Comparison of ENCODE assay signal across 8 cellular contexts in genomic region chr12:43882578-43883178, GRCh38. TPM values are rescaled to one million over a fixed set of nuclear protein-coding genes. Genes with fewer than 3 reads are reported as not detected.
DNase-seq lines count a peak whose midpoint lies in the region; ATAC-seq and TF ChIP-seq lines count a peak whose summit lies in the region.

No MANE protein-coding gene starts in this region.

- 9 to 14% (median 10%) methylated on average over 2 of the region's 2 CpGs for WGBS in heart left ventricle, 4 donors
- 5 to 14% methylated on average over 2 of the region's 2 CpGs for WGBS in sigmoid colon, 2 donors

- TF ChIP-seq CTCF in heart left ventricle (IDR thresholded peaks at IDR 0.05) = peak; percentile 69 to 86 (median 78)
- TF ChIP-seq CTCF in sigmoid colon (IDR thresholded peaks at IDR 0.05) = peak; percentile 37 to 73 (median 66)

- intact Hi-C loops in heart left ventricle (cut with DNase I) (loop anchor here (1.0 to 10.0 kb wide), 11 partner anchors 76 to 438 kb away; partner anchors contain the start of genes TWF1 (in 5 of the 10), IRAK4 (in 4 of the 10) and PUS7L (in 4 of the 10)), sigmoid colon (cut with DNase I) (loop anchor here (1.0 to 10.0 kb wide), 4 partner anchors 45 to 438 kb away; partner anchors contain the start of genes IRAK4, PUS7L, TMEM117 and TWF1)

- H3K36me3 Mint-ChIP-seq in activated naive CD4-positive, alpha-beta T cell treated with anti-CD3 and anti-CD28 coated beads, Interleukin-2, amount 50 U/mL, for 72 hours = no peaks in the 10 kb centered on the region

- H3K9me3 ChIP-seq in heart left ventricle = no peaks in the 10 kb centered on the region
- no peaks in the 10 kb centered on the region for H3K9me3 ChIP-seq in sigmoid colon

- ATAC-seq in GM19455 (IDR thresholded peaks at IDR 0.05; ENCODE audit: unreplicated experiment) (peak; percentile 88), HG03432 (IDR thresholded peaks at IDR 0.05; ENCODE audit: unreplicated experiment) (peak; percentile 92), heart left ventricle (peak in 3 of 4 donors; percentile 58 to 75 (median 74))
- ATAC-seq in activated naive CD4-positive, alpha-beta T cell treated with anti-CD3 and anti-CD28 coated beads, Interleukin-2, amount 50 U/mL, for 72 hours = peak; percentile 74 to 76

- H3K27me3 ChIP-seq in heart left ventricle (no peaks in the 10 kb centered on the region), sigmoid colon (no peaks in the 10 kb centered on the region)

- H3K4me3 ChIP-seq in heart left ventricle = no peak overlapping the region
- no peak overlapping the region for H3K4me3 ChIP-seq in sigmoid colon

- TF ChIP-seq POLR2A in heart left ventricle (IDR thresholded peaks at IDR 0.05) (no peak), sigmoid colon (IDR thresholded peaks at IDR 0.05) (no peak)

- DNase-seq in DMS153 treated with DMSO at 0.1 percent for 48 hours (lab: John Stamatoyannopoulos, UW; ENCODE audit: unreplicated experiment) = peak; percentile 54
- DNase-seq in DMS153 (lab: John Stamatoyannopoulos, UW) = no peak
- peak; percentile 35 for DNase-seq in NCI-H446 treated with DMSO at 0.1 percent for 48 hours (lab: John Stamatoyannopoulos, UW)
- peak in 1 of 2 donors; percentile 10 for DNase-seq in activated naive CD4-positive, alpha-beta T cell treated with anti-CD3 and anti-CD28 coated beads, Interleukin-2, amount 50 U/mL, for 72 hours (ENCODE audit: low spot score in 2 of 2)
- DNase-seq in heart left ventricle = no peak
- DNase-seq in sigmoid colon = no peak

- no peak overlapping the region for H3K27ac ChIP-seq in heart left ventricle
- no peak overlapping the region for H3K27ac ChIP-seq in sigmoid colon

- no peak for TF ChIP-seq EP300 in sigmoid colon (IDR thresholded peaks at IDR 0.05)

- no peaks in the 10 kb centered on the region for H3K36me3 ChIP-seq in heart left ventricle
- H3K36me3 ChIP-seq in sigmoid colon = no peaks in the 10 kb centered on the region

- H3K9me3 Mint-ChIP-seq in activated naive CD4-positive, alpha-beta T cell treated with anti-CD3 and anti-CD28 coated beads, Interleukin-2, amount 50 U/mL, for 72 hours = no peaks in the 10 kb centered on the region

- H3K27ac Mint-ChIP-seq in activated naive CD4-positive, alpha-beta T cell treated with anti-CD3 and anti-CD28 coated beads, Interleukin-2, amount 50 U/mL, for 72 hours = no peak overlapping the region

- peaks cover 0 to 8% (median 0%) of the 10 kb centered on the region in 12 donors for H3K4me1 ChIP-seq in heart left ventricle
- peaks cover 0 to 37% (median 12%) of the 10 kb centered on the region in 4 donors for H3K4me1 ChIP-seq in sigmoid colon

RNA-seq across cellular contexts. Expression of gene TMEM117, which starts 46.8 kb away (rescaled TPM):
- 1 to 10 TPM; 1.5 to 2.8 TPM for total RNA-seq in activated naive CD4-positive, alpha-beta T cell treated with anti-CD3 and anti-CD28 coated beads, Interleukin-2, amount 50 U/mL, for 72 hours
- total RNA-seq in heart left ventricle (10 to 100 TPM in 1 of 9 donors, 1 to 10 TPM in 8; 5.7 to 13.5 (median 7.8) TPM), sigmoid colon (10 to 100 TPM; 17.5 to 21.4 (median 18.9) TPM)
- polyA plus RNA-seq in heart left ventricle (1 to 10 TPM; 3.7 to 6.9 TPM), sigmoid colon (1 to 10 TPM; 2.3 to 3.8 (median 3.0) TPM)

Comparison
In these comparisons a context has a peak if more than half of its experiments do, and no peak if none do; other contexts are left out.
1. DNase-seq: peak in DMS153 treated with DMSO at 0.1 percent for 48 hours (single experiment) and NCI-H446 treated with DMSO at 0.1 percent for 48 hours (single experiment); none in DMS153 (single experiment), heart left ventricle (0 of 5) and sigmoid colon (single experiment).
2. Peak in every context shown above with its lines, with median percentiles within 50 percentile points of each other: ATAC-seq.